Comparison of ENCODE assay signal across 1 cellular context in the genomic region with DNA sequence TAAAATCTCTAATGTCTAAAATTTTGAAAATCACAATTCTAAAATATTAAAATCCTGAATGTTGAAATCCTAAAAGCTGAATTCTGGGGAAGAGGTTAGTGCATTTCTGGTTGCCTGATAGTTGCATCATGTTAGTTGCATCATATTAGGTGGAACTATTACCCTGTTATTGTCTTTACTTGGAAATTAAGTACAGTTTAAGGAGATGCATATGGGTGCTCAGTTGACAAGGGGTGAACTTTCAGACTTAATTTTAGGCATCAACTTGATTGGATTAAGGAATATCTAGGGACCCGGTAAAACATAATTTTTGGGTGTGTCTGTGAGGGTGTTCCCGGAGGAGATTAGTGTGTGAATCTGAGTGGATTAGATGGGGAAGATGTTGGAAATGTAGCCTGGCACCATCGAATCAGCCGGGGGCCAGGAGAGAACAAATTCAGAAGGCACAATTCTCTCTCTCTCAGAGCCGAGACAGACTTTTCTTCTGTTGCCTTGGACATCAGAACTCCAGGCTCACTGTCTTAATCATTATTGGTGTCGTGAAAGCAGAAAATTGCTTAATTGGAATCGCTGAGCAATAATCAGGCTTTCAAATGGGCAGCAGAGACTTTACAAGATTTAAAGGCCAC.
TF ChIP-seq lines count a peak whose summit lies in the region.

No MANE protein-coding gene starts in this region.

TF ChIP-seq in K562, 482 proteins besides CTCF, POLR2A, EP300 and RAD21 (continued from another document and continues in another):
- TF ChIP-seq, protein P1, sequence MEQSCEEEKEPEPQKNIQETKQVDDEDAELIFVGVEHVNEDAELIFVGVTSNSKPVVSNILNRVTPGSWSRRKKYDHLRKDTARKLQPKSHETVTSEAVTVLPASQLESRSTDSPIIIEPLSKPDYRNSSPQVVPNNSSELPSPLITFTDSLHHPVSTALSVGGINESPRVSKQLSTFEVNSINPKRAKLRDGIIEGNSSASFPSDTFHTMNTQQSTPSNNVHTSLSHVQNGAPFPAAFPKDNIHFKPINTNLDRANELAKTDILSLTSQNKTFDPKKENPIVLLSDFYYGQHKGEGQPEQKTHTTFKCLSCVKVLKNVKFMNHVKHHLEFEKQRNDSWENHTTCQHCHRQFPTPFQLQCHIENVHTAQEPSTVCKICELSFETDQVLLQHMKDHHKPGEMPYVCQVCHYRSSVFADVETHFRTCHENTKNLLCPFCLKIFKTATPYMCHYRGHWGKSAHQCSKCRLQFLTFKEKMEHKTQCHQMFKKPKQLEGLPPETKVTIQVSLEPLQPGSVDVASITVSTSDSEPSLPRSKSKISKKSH (CRISPR knock-in tag; IDR thresholded peaks at IDR 0.05): no peak
- TF ChIP-seq, protein P2, sequence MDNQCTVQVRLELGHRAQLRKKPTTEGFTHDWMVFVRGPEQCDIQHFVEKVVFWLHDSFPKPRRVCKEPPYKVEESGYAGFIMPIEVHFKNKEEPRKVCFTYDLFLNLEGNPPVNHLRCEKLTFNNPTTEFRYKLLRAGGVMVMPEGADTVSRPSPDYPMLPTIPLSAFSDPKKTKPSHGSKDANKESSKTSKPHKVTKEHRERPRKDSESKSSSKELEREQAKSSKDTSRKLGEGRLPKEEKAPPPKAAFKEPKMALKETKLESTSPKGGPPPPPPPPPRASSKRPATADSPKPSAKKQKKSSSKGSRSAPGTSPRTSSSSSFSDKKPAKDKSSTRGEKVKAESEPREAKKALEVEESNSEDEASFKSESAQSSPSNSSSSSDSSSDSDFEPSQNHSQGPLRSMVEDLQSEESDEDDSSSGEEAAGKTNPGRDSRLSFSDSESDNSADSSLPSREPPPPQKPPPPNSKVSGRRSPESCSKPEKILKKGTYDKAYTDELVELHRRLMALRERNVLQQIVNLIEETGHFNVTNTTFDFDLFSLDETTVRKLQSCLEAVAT (IDR thresholded peaks at IDR 0.05): no peak
- TF ChIP-seq TSC22D4 (tag; IDR thresholded peaks at IDR 0.05) (no peak), SMARCB1 (IDR thresholded peaks at IDR 0.05; ENCODE audit: insufficient read length, low read depth) (no peak), GABPB1 (CRISPR knock-in tag; IDR thresholded peaks at IDR 0.05) (no peak), CREB1 (IDR thresholded peaks at IDR 0.05) (no peak), CREB1 (CRISPR knock-in tag; IDR thresholded peaks at IDR 0.05) (no peak), ZNF23 (CRISPR knock-in tag; IDR thresholded peaks at IDR 0.05) (no peak), RFX5 (IDR thresholded peaks at IDR 0.05; ENCODE audit: low read depth, low read length) (no peak), SETDB1 (IDR thresholded peaks at IDR 0.05; ENCODE audit: low read length) (no peak), KAT8 (IDR thresholded peaks at IDR 0.05; ENCODE audit: low read depth) (no peak), SMARCC2 (IDR thresholded peaks at IDR 0.05; ENCODE audit: low read depth) (no peak), CBX8 (IDR thresholded peaks at IDR 0.05; ENCODE audit: borderline replicate concordance, extremely low read depth, low read depth, low read length, poor library complexity, severe bottlenecking) (no peak), RBFOX2 (IDR thresholded peaks at IDR 0.05; ENCODE audit: low read depth, low read length) (0 out of 2 replicates have a peak, but pooled peaks have one; percentile 18), MEF2A (IDR thresholded peaks at IDR 0.05; ENCODE audit: control insufficient read depth, low read depth, low read length) (no peak), NFIC (IDR thresholded peaks at IDR 0.05) (no peak), HIVEP1 (CRISPR knock-in tag; IDR thresholded peaks at IDR 0.05) (peak; percentile 95), FOXA3 (CRISPR knock-in tag; conservative IDR thresholded peaks at IDR 0.05 in 1 of 2, IDR thresholded peaks at IDR 0.05 in 1 of 2) (0 out of 4 replicates have a peak, but pooled peaks of 1 of the 2 experiments have one; percentile 35), SMARCA4 (IDR thresholded peaks at IDR 0.05) (peak; percentile 62; the same call in 1 of the 2 replicates), DMBX1 (CRISPR knock-in tag; IDR thresholded peaks at IDR 0.05; ENCODE audit: borderline replicate concordance) (peak; percentile 84)
- TF ChIP-seq, protein P3, sequence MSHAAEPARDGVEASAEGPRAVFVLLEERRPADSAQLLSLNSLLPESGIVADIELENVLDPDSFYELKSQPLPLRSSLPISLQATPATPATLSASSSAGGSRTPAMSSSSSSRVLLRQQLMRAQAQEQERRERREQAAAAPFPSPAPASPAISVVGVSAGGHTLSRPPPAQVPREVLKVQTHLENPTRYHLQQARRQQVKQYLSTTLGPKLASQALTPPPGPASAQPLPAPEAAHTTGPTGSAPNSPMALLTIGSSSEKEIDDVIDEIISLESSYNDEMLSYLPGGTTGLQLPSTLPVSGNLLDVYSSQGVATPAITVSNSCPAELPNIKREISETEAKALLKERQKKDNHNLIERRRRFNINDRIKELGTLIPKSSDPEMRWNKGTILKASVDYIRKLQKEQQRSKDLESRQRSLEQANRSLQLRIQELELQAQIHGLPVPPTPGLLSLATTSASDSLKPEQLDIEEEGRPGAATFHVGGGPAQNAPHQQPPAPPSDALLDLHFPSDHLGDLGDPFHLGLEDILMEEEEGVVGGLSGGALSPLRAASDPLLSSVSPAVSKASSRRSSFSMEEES (CRISPR knock-in tag; IDR thresholded peaks at IDR 0.05): no peak
- TF ChIP-seq, protein P4, sequence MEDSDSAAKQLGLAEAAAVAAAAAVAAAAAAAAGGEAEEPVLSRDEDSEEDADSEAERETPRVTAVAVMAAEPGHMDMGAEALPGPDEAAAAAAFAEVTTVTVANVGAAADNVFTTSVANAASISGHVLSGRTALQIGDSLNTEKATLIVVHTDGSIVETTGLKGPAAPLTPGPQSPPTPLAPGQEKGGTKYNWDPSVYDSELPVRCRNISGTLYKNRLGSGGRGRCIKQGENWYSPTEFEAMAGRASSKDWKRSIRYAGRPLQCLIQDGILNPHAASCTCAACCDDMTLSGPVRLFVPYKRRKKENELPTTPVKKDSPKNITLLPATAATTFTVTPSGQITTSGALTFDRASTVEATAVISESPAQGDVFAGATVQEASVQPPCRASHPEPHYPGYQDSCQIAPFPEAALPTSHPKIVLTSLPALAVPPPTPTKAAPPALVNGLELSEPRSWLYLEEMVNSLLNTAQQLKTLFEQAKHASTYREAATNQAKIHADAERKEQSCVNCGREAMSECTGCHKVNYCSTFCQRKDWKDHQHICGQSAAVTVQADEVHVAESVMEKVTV (CRISPR knock-in tag; IDR thresholded peaks at IDR 0.05): peak; percentile 67
- TF ChIP-seq, protein P5, sequence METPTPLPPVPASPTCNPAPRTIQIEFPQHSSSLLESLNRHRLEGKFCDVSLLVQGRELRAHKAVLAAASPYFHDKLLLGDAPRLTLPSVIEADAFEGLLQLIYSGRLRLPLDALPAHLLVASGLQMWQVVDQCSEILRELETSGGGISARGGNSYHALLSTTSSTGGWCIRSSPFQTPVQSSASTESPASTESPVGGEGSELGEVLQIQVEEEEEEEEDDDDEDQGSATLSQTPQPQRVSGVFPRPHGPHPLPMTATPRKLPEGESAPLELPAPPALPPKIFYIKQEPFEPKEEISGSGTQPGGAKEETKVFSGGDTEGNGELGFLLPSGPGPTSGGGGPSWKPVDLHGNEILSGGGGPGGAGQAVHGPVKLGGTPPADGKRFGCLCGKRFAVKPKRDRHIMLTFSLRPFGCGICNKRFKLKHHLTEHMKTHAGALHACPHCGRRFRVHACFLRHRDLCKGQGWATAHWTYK (CRISPR knock-in tag; IDR thresholded peaks at IDR 0.05): peak; percentile 89
- TF ChIP-seq, protein P6, sequence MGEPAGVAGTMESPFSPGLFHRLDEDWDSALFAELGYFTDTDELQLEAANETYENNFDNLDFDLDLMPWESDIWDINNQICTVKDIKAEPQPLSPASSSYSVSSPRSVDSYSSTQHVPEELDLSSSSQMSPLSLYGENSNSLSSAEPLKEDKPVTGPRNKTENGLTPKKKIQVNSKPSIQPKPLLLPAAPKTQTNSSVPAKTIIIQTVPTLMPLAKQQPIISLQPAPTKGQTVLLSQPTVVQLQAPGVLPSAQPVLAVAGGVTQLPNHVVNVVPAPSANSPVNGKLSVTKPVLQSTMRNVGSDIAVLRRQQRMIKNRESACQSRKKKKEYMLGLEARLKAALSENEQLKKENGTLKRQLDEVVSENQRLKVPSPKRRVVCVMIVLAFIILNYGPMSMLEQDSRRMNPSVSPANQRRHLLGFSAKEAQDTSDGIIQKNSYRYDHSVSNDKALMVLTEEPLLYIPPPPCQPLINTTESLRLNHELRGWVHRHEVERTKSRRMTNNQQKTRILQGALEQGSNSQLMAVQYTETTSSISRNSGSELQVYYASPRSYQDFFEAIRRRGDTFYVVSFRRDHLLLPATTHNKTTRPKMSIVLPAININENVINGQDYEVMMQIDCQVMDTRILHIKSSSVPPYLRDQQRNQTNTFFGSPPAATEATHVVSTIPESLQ (CRISPR knock-in tag; IDR thresholded peaks at IDR 0.05): no peak
- TF ChIP-seq, protein P7, sequence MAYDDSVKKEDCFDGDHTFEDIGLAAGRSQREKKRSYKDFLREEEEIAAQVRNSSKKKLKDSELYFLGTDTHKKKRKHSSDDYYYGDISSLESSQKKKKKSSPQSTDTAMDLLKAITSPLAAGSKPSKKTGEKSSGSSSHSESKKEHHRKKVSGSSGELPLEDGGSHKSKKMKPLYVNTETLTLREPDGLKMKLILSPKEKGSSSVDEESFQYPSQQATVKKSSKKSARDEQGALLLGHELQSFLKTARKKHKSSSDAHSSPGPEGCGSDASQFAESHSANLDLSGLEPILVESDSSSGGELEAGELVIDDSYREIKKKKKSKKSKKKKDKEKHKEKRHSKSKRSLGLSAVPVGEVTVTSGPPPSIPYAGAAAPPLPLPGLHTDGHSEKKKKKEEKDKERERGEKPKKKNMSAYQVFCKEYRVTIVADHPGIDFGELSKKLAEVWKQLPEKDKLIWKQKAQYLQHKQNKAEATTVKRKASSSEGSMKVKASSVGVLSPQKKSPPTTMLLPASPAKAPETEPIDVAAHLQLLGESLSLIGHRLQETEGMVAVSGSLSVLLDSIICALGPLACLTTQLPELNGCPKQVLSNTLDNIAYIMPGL (CRISPR knock-in tag; IDR thresholded peaks at IDR 0.05): no peak
- TF ChIP-seq, protein P8, sequence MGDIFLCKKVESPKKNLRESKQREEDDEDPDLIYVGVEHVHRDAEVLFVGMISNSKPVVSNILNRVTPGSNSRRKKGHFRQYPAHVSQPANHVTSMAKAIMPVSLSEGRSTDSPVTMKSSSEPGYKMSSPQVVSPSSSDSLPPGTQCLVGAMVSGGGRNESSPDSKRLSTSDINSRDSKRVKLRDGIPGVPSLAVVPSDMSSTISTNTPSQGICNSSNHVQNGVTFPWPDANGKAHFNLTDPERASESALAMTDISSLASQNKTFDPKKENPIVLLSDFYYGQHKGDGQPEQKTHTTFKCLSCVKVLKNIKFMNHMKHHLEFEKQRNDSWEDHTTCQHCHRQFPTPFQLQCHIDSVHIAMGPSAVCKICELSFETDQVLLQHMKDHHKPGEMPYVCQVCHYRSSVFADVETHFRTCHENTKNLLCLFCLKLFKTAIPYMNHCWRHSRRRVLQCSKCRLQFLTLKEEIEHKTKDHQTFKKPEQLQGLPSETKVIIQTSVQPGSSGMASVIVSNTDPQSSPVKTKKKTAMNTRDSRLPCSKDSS (IDR thresholded peaks at IDR 0.05; ENCODE audit: low read depth, partially characterized antibody): no peak
- TF ChIP-seq, protein P9, sequence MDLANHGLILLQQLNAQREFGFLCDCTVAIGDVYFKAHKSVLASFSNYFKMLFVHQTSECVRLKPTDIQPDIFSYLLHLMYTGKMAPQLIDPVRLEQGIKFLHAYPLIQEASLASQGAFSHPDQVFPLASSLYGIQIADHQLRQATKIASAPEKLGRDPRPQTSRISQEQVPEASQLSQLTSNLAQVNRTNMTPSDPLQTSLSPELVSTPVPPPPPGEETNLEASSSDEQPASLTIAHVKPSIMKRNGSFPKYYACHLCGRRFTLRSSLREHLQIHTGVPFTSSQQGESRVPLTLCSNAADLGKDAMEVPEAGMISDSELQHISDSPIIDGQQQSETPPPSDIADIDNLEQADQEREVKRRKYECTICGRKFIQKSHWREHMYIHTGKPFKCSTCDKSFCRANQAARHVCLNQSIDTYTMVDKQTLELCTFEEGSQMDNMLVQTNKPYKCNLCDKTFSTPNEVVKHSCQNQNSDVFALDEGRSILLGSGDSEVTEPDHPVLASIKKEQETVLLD (IDR thresholded peaks at IDR 0.05): no peak
- TF ChIP-seq, protein P10, sequence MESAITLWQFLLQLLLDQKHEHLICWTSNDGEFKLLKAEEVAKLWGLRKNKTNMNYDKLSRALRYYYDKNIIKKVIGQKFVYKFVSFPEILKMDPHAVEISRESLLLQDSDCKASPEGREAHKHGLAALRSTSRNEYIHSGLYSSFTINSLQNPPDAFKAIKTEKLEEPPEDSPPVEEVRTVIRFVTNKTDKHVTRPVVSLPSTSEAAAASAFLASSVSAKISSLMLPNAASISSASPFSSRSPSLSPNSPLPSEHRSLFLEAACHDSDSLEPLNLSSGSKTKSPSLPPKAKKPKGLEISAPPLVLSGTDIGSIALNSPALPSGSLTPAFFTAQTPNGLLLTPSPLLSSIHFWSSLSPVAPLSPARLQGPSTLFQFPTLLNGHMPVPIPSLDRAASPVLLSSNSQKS (CRISPR knock-in tag; IDR thresholded peaks at IDR 0.05): peak; percentile 69; the same call in 1 of the 2 replicates
- TF ChIP-seq, protein P11, sequence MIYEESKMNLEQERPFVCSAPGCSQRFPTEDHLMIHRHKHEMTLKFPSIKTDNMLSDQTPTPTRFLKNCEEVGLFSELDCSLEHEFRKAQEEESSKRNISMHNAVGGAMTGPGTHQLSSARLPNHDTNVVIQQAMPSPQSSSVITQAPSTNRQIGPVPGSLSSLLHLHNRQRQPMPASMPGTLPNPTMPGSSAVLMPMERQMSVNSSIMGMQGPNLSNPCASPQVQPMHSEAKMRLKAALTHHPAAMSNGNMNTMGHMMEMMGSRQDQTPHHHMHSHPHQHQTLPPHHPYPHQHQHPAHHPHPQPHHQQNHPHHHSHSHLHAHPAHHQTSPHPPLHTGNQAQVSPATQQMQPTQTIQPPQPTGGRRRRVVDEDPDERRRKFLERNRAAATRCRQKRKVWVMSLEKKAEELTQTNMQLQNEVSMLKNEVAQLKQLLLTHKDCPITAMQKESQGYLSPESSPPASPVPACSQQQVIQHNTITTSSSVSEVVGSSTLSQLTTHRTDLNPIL (CRISPR knock-in tag; IDR thresholded peaks at IDR 0.05): peak; percentile 71; the same call in 1 of the 2 replicates
- TF ChIP-seq, protein P12, sequence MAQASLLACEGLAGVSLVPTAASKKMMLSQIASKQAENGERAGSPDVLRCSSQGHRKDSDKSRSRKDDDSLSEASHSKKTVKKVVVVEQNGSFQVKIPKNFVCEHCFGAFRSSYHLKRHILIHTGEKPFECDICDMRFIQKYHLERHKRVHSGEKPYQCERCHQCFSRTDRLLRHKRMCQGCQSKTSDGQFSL (CRISPR knock-in tag; IDR thresholded peaks at IDR 0.05): no peak
- TF ChIP-seq, protein P12 (tag; IDR thresholded peaks at IDR 0.05): peak in 1 of 2 experiments; percentile 87; a peak in 2 of 4 replicates
